In genomic region chr11:17098632-17099031, GRCh38 we compare ENCODE assay signal across 1 cellular context.
TF ChIP-seq lines count a peak whose summit lies in the region.

No MANE protein-coding gene starts in this region.

TF ChIP-seq in K562, 482 proteins besides CTCF, POLR2A, EP300 and RAD21:
- TF ChIP-seq ZHX1 (conservative IDR thresholded peaks at IDR 0.05; ENCODE audit: low read length) = no peak
- 0 out of 2 replicates have a peak, but pooled peaks have one; percentile 10 for TF ChIP-seq CEBPB (tag; IDR thresholded peaks at IDR 0.05)
